Comparison of ENCODE assay signal across 1 cellular context in the genomic region with DNA sequence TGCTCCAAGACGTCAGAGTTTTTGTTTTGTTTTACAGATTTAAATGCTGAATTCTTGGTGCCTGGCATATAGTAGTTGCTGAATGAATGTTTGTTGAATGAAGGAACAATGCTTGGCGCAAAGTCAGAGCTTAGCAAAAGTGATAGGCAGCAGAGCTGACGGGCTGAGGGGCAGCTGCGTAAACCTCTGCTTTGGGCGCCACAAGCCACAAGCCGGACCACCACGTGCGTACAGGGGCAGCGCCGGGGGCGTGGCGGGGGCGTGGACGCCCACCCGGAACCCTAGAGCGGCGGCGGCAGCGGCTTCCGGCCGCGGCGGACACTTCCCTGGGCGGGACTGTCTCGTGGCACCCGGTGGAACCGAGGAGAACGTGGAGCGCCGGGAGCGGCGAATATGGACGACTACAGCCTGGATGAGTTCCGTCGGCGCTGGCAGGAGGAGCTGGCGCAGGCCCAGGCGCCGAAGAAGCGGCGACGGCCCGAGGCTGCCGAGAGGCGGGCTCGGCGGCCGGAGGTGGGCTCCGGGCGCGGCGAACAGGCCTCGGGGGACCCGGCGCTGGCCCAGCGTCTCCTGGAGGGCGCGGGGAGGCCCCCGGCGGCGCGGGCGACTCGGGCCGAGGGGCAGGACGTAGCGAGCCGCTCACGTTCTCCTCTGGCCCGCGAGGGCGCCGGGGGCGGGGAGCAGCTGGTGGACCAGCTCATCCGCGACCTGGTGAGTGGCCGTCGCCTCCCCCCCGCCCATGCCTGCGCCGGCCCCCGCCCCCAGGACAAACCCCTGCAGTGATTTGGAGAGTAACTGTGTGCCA.
TF ChIP-seq lines count a peak whose summit lies in the region.

A gene with protein sequence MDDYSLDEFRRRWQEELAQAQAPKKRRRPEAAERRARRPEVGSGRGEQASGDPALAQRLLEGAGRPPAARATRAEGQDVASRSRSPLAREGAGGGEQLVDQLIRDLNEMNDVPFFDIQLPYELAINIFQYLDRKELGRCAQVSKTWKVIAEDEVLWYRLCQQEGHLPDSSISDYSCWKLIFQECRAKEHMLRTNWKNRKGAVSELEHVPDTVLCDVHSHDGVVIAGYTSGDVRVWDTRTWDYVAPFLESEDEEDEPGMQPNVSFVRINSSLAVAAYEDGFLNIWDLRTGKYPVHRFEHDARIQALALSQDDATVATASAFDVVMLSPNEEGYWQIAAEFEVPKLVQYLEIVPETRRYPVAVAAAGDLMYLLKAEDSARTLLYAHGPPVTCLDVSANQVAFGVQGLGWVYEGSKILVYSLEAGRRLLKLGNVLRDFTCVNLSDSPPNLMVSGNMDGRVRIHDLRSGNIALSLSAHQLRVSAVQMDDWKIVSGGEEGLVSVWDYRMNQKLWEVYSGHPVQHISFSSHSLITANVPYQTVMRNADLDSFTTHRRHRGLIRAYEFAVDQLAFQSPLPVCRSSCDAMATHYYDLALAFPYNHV (plus strand): TSS at position 306 of the 805 bp plus-strand sequence. CDS start 88 bp downstream, at position 394.

TF ChIP-seq in HepG2, 621 proteins besides CTCF, POLR2A, EP300 and RAD21 (continued from another document and continues in another):
- TF ChIP-seq, protein P1, sequence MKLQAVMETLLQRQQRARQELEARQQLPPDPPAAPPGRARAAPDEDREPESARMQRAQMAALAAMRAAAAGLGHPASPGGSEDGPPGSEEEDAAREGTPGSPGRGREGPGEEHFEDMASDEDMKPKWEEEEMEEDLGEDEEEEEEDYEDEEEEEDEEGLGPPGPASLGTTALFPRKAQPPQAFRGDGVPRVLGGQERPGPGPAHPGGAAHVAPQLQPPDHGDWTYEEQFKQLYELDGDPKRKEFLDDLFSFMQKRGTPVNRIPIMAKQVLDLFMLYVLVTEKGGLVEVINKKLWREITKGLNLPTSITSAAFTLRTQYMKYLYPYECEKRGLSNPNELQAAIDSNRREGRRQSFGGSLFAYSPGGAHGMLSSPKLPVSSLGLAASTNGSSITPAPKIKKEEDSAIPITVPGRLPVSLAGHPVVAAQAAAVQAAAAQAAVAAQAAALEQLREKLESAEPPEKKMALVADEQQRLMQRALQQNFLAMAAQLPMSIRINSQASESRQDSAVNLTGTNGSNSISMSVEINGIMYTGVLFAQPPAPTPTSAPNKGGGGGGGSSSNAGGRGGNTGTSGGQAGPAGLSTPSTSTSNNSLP (IDR thresholded peaks at IDR 0.05; ENCODE audit: low read depth, low read length), result no peak
- TF ChIP-seq ZNF431 (CRISPR knock-in tag; IDR thresholded peaks at IDR 0.05; ENCODE audit: borderline replicate concordance, low read depth) (no peak), GTF2F1 (IDR thresholded peaks at IDR 0.05; ENCODE audit: low read length) (no peak), ZNF180 (CRISPR knock-in tag; IDR thresholded peaks at IDR 0.05; ENCODE audit: borderline replicate concordance, low read depth) (no peak), HNF4A (CRISPR knock-in tag; IDR thresholded peaks at IDR 0.05) (no peak; the same call in 1 of the 2 replicates), ZNF224 (CRISPR knock-in tag; IDR thresholded peaks at IDR 0.05) (no peak; the same call in 1 of the 2 replicates), ZSCAN29 (CRISPR knock-in tag; conservative IDR thresholded peaks at IDR 0.05) (0 out of 2 replicates have a peak, but pooled peaks have one; percentile 37), POLR2AphosphoS2 (IDR thresholded peaks at IDR 0.05; ENCODE audit: low read depth, low read length) (no peak), ZNF773 (CRISPR knock-in tag; IDR thresholded peaks at IDR 0.05; ENCODE audit: borderline replicate concordance) (peak; percentile 58; the same call in 1 of the 2 replicates), ZNF577 (CRISPR knock-in tag; IDR thresholded peaks at IDR 0.05; ENCODE audit: borderline replicate concordance, low read depth) (no peak; the same call in 1 of the 2 replicates), NFIC (IDR thresholded peaks at IDR 0.05; ENCODE audit: low read length) (no peak), ZNF556 (CRISPR knock-in tag; IDR thresholded peaks at IDR 0.05; ENCODE audit: borderline replicate concordance) (peak; percentile 66; the same call in 1 of the 2 replicates), ZBTB42 (CRISPR knock-in tag; IDR thresholded peaks at IDR 0.05) (no peak), PHF5A (CRISPR knock-in tag; IDR thresholded peaks at IDR 0.05; ENCODE audit: low read depth, unreplicated experiment) (no peak)
- TF ChIP-seq, protein P2, sequence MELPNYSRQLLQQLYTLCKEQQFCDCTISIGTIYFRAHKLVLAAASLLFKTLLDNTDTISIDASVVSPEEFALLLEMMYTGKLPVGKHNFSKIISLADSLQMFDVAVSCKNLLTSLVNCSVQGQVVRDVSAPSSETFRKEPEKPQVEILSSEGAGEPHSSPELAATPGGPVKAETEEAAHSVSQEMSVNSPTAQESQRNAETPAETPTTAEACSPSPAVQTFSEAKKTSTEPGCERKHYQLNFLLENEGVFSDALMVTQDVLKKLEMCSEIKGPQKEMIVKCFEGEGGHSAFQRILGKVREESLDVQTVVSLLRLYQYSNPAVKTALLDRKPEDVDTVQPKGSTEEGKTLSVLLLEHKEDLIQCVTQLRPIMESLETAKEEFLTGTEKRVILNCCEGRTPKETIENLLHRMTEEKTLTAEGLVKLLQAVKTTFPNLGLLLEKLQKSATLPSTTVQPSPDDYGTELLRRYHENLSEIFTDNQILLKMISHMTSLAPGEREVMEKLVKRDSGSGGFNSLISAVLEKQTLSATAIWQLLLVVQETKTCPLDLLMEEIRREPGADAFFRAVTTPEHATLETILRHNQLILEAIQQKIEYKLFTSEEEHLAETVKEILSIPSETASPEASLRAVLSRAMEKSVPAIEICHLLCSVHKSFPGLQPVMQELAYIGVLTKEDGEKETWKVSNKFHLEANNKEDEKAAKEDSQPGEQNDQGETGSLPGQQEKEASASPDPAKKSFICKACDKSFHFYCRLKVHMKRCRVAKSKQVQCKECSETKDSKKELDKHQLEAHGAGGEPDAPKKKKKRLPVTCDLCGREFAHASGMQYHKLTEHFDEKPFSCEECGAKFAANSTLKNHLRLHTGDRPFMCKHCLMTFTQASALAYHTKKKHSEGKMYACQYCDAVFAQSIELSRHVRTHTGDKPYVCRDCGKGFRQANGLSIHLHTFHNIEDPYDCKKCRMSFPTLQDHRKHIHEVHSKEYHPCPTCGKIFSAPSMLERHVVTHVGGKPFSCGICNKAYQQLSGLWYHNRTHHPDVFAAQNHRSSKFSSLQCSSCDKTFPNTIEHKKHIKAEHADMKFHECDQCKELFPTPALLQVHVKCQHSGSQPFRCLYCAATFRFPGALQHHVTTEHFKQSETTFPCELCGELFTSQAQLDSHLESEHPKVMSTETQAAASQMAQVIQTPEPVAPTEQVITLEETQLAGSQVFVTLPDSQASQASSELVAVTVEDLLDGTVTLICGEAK (IDR thresholded peaks at IDR 0.05), result peak; percentile 67
- TF ChIP-seq, protein P2 (CRISPR knock-in tag; IDR thresholded peaks at IDR 0.05), result peak; percentile 71; the same call in 1 of the 2 replicates
- TF ChIP-seq, protein P3, sequence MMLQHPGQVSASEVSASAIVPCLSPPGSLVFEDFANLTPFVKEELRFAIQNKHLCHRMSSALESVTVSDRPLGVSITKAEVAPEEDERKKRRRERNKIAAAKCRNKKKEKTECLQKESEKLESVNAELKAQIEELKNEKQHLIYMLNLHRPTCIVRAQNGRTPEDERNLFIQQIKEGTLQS (CRISPR knock-in tag; IDR thresholded peaks at IDR 0.05), result peak; percentile 49; the same call in 1 of the 2 replicates
- TF ChIP-seq, protein P4, sequence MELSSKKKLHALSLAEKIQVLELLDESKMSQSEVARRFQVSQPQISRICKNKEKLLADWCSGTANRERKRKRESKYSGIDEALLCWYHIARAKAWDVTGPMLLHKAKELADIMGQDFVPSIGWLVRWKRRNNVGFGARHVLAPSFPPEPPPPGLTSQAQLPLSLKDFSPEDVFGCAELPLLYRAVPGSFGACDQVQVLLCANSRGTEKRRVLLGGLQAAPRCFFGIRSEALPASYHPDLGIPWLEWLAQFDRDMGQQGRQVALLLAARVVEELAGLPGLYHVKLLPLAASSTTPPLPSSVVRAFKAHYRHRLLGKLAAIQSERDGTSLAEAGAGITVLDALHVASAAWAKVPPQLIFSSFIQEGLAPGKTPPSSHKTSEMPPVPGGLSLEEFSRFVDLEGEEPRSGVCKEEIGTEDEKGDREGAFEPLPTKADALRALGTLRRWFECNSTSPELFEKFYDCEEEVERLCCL (CRISPR knock-in tag; IDR thresholded peaks at IDR 0.05; ENCODE audit: borderline replicate concordance), result no peak
- TF ChIP-seq, protein P5, sequence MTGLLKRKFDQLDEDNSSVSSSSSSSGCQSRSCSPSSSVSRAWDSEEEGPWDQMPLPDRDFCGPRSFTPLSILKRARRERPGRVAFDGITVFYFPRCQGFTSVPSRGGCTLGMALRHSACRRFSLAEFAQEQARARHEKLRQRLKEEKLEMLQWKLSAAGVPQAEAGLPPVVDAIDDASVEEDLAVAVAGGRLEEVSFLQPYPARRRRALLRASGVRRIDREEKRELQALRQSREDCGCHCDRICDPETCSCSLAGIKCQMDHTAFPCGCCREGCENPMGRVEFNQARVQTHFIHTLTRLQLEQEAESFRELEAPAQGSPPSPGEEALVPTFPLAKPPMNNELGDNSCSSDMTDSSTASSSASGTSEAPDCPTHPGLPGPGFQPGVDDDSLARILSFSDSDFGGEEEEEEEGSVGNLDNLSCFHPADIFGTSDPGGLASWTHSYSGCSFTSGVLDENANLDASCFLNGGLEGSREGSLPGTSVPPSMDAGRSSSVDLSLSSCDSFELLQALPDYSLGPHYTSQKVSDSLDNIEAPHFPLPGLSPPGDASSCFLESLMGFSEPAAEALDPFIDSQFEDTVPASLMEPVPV (CRISPR knock-in tag; IDR thresholded peaks at IDR 0.05), result peak; percentile 71; the same call in 1 of the 2 replicates
- TF ChIP-seq, protein P6, sequence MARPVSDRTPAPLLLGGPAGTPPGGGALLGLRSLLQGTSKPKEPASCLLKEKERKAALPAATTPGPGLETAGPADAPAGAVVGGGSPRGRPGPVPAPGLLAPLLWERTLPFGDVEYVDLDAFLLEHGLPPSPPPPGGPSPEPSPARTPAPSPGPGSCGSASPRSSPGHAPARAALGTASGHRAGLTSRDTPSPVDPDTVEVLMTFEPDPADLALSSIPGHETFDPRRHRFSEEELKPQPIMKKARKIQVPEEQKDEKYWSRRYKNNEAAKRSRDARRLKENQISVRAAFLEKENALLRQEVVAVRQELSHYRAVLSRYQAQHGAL (CRISPR knock-in tag; IDR thresholded peaks at IDR 0.05; ENCODE audit: not compliant biosample characterization), result peak; percentile 33
- TF ChIP-seq, protein P7, sequence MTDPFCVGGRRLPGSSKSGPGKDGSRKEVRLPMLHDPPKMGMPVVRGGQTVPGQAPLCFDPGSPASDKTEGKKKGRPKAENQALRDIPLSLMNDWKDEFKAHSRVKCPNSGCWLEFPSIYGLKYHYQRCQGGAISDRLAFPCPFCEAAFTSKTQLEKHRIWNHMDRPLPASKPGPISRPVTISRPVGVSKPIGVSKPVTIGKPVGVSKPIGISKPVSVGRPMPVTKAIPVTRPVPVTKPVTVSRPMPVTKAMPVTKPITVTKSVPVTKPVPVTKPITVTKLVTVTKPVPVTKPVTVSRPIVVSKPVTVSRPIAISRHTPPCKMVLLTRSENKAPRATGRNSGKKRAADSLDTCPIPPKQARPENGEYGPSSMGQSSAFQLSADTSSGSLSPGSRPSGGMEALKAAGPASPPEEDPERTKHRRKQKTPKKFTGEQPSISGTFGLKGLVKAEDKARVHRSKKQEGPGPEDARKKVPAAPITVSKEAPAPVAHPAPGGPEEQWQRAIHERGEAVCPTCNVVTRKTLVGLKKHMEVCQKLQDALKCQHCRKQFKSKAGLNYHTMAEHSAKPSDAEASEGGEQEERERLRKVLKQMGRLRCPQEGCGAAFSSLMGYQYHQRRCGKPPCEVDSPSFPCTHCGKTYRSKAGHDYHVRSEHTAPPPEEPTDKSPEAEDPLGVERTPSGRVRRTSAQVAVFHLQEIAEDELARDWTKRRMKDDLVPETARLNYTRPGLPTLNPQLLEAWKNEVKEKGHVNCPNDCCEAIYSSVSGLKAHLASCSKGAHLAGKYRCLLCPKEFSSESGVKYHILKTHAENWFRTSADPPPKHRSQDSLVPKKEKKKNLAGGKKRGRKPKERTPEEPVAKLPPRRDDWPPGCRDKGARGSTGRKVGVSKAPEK (CRISPR knock-in tag; IDR thresholded peaks at IDR 0.05; ENCODE audit: borderline replicate concordance), result no peak
- TF ChIP-seq, protein P8, sequence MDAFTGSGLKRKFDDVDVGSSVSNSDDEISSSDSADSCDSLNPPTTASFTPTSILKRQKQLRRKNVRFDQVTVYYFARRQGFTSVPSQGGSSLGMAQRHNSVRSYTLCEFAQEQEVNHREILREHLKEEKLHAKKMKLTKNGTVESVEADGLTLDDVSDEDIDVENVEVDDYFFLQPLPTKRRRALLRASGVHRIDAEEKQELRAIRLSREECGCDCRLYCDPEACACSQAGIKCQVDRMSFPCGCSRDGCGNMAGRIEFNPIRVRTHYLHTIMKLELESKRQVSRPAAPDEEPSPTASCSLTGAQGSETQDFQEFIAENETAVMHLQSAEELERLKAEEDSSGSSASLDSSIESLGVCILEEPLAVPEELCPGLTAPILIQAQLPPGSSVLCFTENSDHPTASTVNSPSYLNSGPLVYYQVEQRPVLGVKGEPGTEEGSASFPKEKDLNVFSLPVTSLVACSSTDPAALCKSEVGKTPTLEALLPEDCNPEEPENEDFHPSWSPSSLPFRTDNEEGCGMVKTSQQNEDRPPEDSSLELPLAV (CRISPR knock-in tag; conservative IDR thresholded peaks at IDR 0.05; ENCODE audit: low read depth), result no peak
